ENCODE assay signal across 1 cellular context in the genomic region with DNA sequence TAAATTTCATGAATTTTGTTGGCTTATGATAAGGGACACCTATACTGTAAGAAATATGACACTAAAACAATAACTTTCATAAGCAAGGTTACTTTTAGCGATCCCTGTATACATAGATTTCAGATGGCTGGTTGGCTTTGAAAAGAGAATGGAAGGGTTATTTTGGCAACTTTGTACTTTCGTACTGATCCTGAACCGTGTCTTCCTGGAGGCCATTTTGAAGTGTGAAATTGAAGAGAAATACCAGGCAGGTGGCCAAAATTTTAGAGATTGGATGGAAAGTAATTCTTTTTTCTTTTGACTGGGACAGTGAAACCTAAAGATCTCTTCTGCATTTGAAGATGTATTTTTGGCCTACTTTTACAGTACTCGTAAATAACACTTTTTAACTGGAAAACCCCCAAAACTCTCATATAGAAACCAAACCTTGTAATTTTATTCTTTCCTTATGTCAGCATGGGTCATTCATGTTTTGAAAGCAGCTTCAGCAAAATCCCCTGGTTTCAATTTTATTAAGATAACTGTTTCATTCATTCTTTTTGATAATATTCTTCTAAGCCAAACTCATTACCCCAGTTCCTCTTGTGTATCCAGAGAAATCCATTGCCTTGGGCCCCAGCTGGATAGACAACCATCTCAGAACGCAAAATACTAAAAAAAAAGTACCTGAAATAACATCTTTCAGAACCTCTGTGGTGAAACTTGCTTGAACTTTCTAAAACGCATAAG.
TF ChIP-seq lines count a peak whose summit lies in the region.

No MANE protein-coding gene starts in this region.

TF ChIP-seq in GM23338, 12 proteins besides CTCF, POLR2A, EP300 and RAD21 (continued from another document):
- TF ChIP-seq, protein P1, sequence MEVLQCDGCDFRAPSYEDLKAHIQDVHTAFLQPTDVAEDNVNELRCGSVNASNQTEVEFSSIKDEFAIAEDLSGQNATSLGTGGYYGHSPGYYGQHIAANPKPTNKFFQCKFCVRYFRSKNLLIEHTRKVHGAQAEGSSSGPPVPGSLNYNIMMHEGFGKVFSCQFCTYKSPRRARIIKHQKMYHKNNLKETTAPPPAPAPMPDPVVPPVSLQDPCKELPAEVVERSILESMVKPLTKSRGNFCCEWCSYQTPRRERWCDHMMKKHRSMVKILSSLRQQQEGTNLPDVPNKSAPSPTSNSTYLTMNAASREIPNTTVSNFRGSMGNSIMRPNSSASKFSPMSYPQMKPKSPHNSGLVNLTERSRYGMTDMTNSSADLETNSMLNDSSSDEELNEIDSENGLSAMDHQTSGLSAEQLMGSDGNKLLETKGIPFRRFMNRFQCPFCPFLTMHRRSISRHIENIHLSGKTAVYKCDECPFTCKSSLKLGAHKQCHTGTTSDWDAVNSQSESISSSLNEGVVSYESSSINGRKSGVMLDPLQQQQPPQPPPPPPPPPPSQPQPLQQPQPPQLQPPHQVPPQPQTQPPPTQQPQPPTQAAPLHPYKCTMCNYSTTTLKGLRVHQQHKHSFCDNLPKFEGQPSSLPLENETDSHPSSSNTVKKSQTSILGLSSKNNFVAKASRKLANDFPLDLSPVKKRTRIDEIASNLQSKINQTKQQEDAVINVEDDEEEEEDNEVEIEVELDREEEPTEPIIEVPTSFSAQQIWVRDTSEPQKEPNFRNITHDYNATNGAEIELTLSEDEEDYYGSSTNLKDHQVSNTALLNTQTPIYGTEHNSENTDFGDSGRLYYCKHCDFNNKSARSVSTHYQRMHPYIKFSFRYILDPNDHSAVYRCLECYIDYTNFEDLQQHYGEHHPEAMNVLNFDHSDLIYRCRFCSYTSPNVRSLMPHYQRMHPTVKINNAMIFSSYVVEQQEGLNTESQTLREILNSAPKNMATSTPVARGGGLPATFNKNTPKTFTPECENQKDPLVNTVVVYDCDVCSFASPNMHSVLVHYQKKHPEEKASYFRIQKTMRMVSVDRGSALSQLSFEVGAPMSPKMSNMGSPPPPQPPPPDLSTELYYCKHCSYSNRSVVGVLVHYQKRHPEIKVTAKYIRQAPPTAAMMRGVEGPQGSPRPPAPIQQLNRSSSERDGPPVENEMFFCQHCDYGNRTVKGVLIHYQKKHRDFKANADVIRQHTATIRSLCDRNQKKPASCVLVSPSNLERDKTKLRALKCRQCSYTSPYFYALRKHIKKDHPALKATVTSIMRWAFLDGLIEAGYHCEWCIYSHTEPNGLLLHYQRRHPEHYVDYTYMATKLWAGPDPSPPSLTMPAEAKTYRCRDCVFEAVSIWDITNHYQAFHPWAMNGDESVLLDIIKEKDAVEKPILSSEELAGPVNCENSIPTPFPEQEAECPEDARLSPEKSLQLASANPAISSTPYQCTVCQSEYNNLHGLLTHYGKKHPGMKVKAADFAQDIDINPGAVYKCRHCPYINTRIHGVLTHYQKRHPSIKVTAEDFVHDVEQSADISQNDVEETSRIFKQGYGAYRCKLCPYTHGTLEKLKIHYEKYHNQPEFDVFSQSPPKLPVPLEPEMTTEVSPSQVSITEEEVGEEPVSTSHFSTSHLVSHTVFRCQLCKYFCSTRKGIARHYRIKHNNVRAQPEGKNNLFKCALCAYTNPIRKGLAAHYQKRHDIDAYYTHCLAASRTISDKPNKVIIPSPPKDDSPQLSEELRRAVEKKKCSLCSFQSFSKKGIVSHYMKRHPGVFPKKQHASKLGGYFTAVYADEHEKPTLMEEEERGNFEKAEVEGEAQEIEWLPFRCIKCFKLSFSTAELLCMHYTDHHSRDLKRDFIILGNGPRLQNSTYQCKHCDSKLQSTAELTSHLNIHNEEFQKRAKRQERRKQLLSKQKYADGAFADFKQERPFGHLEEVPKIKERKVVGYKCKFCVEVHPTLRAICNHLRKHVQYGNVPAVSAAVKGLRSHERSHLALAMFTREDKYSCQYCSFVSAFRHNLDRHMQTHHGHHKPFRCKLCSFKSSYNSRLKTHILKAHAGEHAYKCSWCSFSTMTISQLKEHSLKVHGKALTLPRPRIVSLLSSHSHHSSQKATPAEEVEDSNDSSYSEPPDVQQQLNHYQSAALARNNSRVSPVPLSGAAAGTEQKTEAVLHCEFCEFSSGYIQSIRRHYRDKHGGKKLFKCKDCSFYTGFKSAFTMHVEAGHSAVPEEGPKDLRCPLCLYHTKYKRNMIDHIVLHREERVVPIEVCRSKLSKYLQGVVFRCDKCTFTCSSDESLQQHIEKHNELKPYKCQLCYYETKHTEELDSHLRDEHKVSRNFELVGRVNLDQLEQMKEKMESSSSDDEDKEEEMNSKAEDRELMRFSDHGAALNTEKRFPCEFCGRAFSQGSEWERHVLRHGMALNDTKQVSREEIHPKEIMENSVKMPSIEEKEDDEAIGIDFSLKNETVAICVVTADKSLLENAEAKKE (CRISPR knock-in tag; IDR thresholded peaks at IDR 0.05) = no peak
- TF ChIP-seq, protein P2, sequence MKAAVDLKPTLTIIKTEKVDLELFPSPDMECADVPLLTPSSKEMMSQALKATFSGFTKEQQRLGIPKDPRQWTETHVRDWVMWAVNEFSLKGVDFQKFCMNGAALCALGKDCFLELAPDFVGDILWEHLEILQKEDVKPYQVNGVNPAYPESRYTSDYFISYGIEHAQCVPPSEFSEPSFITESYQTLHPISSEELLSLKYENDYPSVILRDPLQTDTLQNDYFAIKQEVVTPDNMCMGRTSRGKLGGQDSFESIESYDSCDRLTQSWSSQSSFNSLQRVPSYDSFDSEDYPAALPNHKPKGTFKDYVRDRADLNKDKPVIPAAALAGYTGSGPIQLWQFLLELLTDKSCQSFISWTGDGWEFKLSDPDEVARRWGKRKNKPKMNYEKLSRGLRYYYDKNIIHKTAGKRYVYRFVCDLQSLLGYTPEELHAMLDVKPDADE (IDR thresholded peaks at IDR 0.05) = no peak
- no peak for TF ChIP-seq EZH2phosphoT487 (IDR thresholded peaks at IDR 0.05; ENCODE audit: unreplicated experiment)
- TF ChIP-seq EZH2 (IDR thresholded peaks at IDR 0.05; ENCODE audit: low read depth, unreplicated experiment) = no peak
- no peak for TF ChIP-seq POLR2AphosphoS5 (IDR thresholded peaks at IDR 0.05; ENCODE audit: low read depth)
